In genomic region chr16:46885960-46886763, GRCh38 we compare ENCODE assay signal across 9 cellular contexts. TPM values are rescaled to one million over a fixed set of nuclear protein-coding genes. Genes with fewer than 3 reads are reported as not detected.
DNase-seq lines count a peak whose midpoint lies in the region; ATAC-seq and TF ChIP-seq lines count a peak whose summit lies in the region.
"Had no signal": no experiment of that assay in that cellular context is flagged by ENCODE, and none has a peak within 500 bp of the region (broad histone marks: within the 10 kb centered on the region; RNA-seq: fewer than 3 reads in every experiment).

No MANE protein-coding gene starts in this region.

- H3K4me1 Mint-ChIP-seq in naive thymus-derived CD4-positive, alpha-beta T cell: peaks cover 8 to 21% (median 16%) of the 10 kb centered on the region in 7 donors

- no peaks in the 10 kb centered on the region for H3K9me3 ChIP-seq in BLaER1
- no peaks in the 10 kb centered on the region for H3K9me3 ChIP-seq in naive thymus-derived CD4-positive, alpha-beta T cell (ENCODE audit: control insufficient read depth in 2 of 3, low read length in 3 of 3)

- ATAC-seq in naive thymus-derived CD4-positive, alpha-beta T cell: no peak

- H4K20me1 ChIP-seq in BLaER1: peaks cover 59% of the 10 kb centered on the region

- peaks cover 52% of the 10 kb centered on the region for H3K36me3 ChIP-seq in BLaER1
- H3K36me3 ChIP-seq in naive thymus-derived CD4-positive, alpha-beta T cell (ENCODE audit: control insufficient read depth in 2 of 3, insufficient read depth in 3 of 3, low read length in 3 of 3): no peaks in the 10 kb centered on the region

- peak overlapping the region; percentile 88 for H3K27ac ChIP-seq in BLaER1
- peak overlapping the region; percentile 0 to 96 (median 88) for H3K27ac ChIP-seq in dorsolateral prefrontal cortex
- H3K27ac ChIP-seq in naive thymus-derived CD4-positive, alpha-beta T cell (ENCODE audit: low read depth, low read length): no peak overlapping the region

- peak overlapping the region; percentile 94 for H3K9ac ChIP-seq in BLaER1

- peaks cover 0 to 25% (median 5%) of the 10 kb centered on the region in 5 donors for H3K27me3 Mint-ChIP-seq in naive thymus-derived CD4-positive, alpha-beta T cell

- no peak overlapping the region for H3K27ac Mint-ChIP-seq in naive thymus-derived CD4-positive, alpha-beta T cell

- no peak for TF ChIP-seq CTCF in NB4 (IDR thresholded peaks at IDR 0.05; ENCODE audit: low read depth, low read length)
- TF ChIP-seq CTCF in dorsolateral prefrontal cortex (IDR thresholded peaks at IDR 0.05 in 54 of 56, conservative IDR thresholded peaks at IDR 0.05 in 2 of 56; ENCODE audit: low read depth in 1 of 56, partially characterized antibody in 56 of 56): no peak

- intact Hi-C loops in dorsolateral prefrontal cortex (cut with DNase I): loop anchor here in 1 of 2 donors (2.0 kb wide), 1 partner anchor 23 kb away; no protein-coding TSS in a partner anchor
- intact Hi-C loops in naive thymus-derived CD4-positive, alpha-beta T cell (cut with micrococcal nuclease): loop anchor here in 1 of 2 donors (2.0 kb wide), 1 partner anchor 23 kb away; no protein-coding TSS in a partner anchor

- POLR2A ChIA-PET in naive thymus-derived CD4-positive, alpha-beta T cell (lab: Charles Lee): interaction anchor here (0.6 kb wide), 1 partner anchor 1479 kb away, joined by 5 read pairs; no protein-coding TSS in a partner anchor

- peak overlapping the region; percentile 88 for H3K4me2 ChIP-seq in BLaER1

- no peaks in the 10 kb centered on the region for H3K9me3 Mint-ChIP-seq in naive thymus-derived CD4-positive, alpha-beta T cell

- TF ChIP-seq POLR2A in NB4 (IDR thresholded peaks at IDR 0.05; ENCODE audit: extremely low read depth, insufficient read length) (no peak), erythroblast (IDR thresholded peaks at IDR 0.05; ENCODE audit: low read length) (no peak)

- H3K27me3 ChIP-seq in BLaER1 (no peaks in the 10 kb centered on the region), dorsolateral prefrontal cortex (no peaks in the 10 kb centered on the region)
- no peaks in the 10 kb centered on the region for H3K27me3 ChIP-seq in naive thymus-derived CD4-positive, alpha-beta T cell (ENCODE audit: control insufficient read depth in 2 of 2, insufficient read depth in 2 of 2, low read length in 2 of 2)

- H3K4me3 ChIP-seq in BLaER1: peak overlapping the region; percentile 92
- peak overlapping the region; percentile 85 for H3K4me3 ChIP-seq in NB4 (ENCODE audit: low read depth, low read length)
- peak overlapping the region; percentile 61 to 98 (median 91) for H3K4me3 ChIP-seq in dorsolateral prefrontal cortex
- H3K4me3 ChIP-seq in naive thymus-derived CD4-positive, alpha-beta T cell (ENCODE audit: low read length): no peak overlapping the region

- H3K4me1 ChIP-seq in BLaER1: peaks cover 68% of the 10 kb centered on the region
- H3K4me1 ChIP-seq in naive thymus-derived CD4-positive, alpha-beta T cell (ENCODE audit: control insufficient read depth in 2 of 2, insufficient read depth in 2 of 2, low read length in 2 of 2): peaks cover 0 to 3% of the 10 kb centered on the region in 2 donors

- no peaks in the 10 kb centered on the region for H3K36me3 Mint-ChIP-seq in naive thymus-derived CD4-positive, alpha-beta T cell

- DNase-seq in NB4 (ENCODE audit: low read depth) (peak; percentile 23), dorsolateral prefrontal cortex (peak in 2 of 10 donors; percentile 57), erythroblast (lab: John Stamatoyannopoulos, UW) (no peak), NCI-H1417 treated with DMSO at 0.1 percent for 48 hours (lab: John Stamatoyannopoulos, UW) (no peak), SW 1271 (lab: John Stamatoyannopoulos, UW) (no peak), NOMO-1 treated with DMSO at 0.1 percent for 48 hours (lab: John Stamatoyannopoulos, UW; ENCODE audit: unreplicated experiment) (no peak)
- no peak for DNase-seq in naive thymus-derived CD4-positive, alpha-beta T cell
- DNase-seq: T-helper 9 cell had no signal

- H3K4me3 Mint-ChIP-seq in naive thymus-derived CD4-positive, alpha-beta T cell: peak overlapping the region in 7 of 10 donors; percentile 43 to 91 (median 86)

- CTCF ChIA-PET in naive thymus-derived CD4-positive, alpha-beta T cell (lab: Charles Lee): interaction anchor here (0.5 kb wide), 1 partner anchor 1386 kb away, joined by 3 read pairs; no protein-coding TSS in a partner anchor

RNA-seq across cellular contexts. Expression of gene GPT2, which starts 2.0 kb away (rescaled TPM):
- total RNA-seq in dorsolateral prefrontal cortex: 100 to 1,000 TPM in 10 of 120 experiments, 10 to 100 TPM in 110; 45.9 to 230 (median 67.8) TPM
- total RNA-seq in naive thymus-derived CD4-positive, alpha-beta T cell: 1 to 10 TPM in 2 of 5 experiments, under 1 TPM in 3; 0.40 to 7.7 (median 0.73) TPM
- under 1 TPM; 0.40 to 0.64 TPM for polyA plus RNA-seq in naive thymus-derived CD4-positive, alpha-beta T cell

RNA-seq across cellular contexts. Expression of gene C16orf87, which starts 55.2 kb away (rescaled TPM):
- 10 to 100 TPM in 94 of 120 experiments, 1 to 10 TPM in 26; 5.9 to 21.2 (median 12.9) TPM for total RNA-seq in dorsolateral prefrontal cortex
- total RNA-seq in naive thymus-derived CD4-positive, alpha-beta T cell: 10 to 100 TPM in 3 of 5 experiments, 1 to 10 TPM in 2; 5.6 to 14.0 (median 12.7) TPM
- 1 to 10 TPM; 5.3 to 8.8 TPM for polyA plus RNA-seq in naive thymus-derived CD4-positive, alpha-beta T cell

Comparison
In these comparisons a context has a peak if more than half of its experiments do, and no peak if none do; other contexts are left out.
1. RNA of gene GPT2, which starts 2.0 kb away (total RNA-seq): 45.9 to 230 TPM in dorsolateral prefrontal cortex; 0.40 to 7.7 TPM in naive thymus-derived CD4-positive, alpha-beta T cell; every median in the first group is over 4 times any median in the second.